29 cellular contexts compared by ENCODE assay signal in genomic region chr5:10827571-10827970, GRCh38.
DNase-seq lines count a peak whose midpoint lies in the region; TF ChIP-seq lines count a peak whose summit lies in the region.
"Had no signal": no experiment of that assay in that cellular context is flagged by ENCODE, and none has a peak within 500 bp of the region (broad histone marks: within the 10 kb centered on the region; RNA-seq: fewer than 3 reads in every experiment).

No MANE protein-coding gene starts in this region.

- H3K4me3 Mint-ChIP-seq in MCF 10A (ENCODE audit: unreplicated experiment): no peak overlapping the region
- H3K4me3 Mint-ChIP-seq: CD14-positive monocyte; CD8-positive, alpha-beta memory T cell had no signal

- CTCF ChIA-PET in MCF 10A (lab: Yijun Ruan, JAX): interaction anchor here (0.6 to 0.9 kb wide), 3 partner anchors 9 to 511 kb away, joined by 3 to 4 read pairs (median 3); no protein-coding TSS in a partner anchor

- in situ Hi-C loops in GM23248 (cut with MboI): no loop called here

- H3K9ac ChIP-seq in GM23248: no peak overlapping the region
- H3K9ac ChIP-seq in SU-DHL-6 (ENCODE audit: low read length): no peak overlapping the region

- TF ChIP-seq POLR2A in Peyer's patch (IDR thresholded peaks at IDR 0.05): no peak

- H3K27me3 ChIP-seq in GM23248 (replicated peaks; ENCODE audit: insufficient read depth): no peaks in the 10 kb centered on the region; the same call in 1 of the 2 replicates
- no peaks in the 10 kb centered on the region for H3K27me3 ChIP-seq in SU-DHL-6 (ENCODE audit: low read length)
- H3K27me3 ChIP-seq in Peyer's patch: no peaks in the 10 kb centered on the region
- H3K27me3 ChIP-seq: BE2C, MG63 had no signal

- H3K4me3 ChIP-seq in GM23248: no peak overlapping the region
- no peak overlapping the region for H3K4me3 ChIP-seq in SU-DHL-6 (ENCODE audit: insufficient read depth, low read length, poor library complexity, severe bottlenecking)
- no peak overlapping the region for H3K4me3 ChIP-seq in foreskin fibroblast (ENCODE audit: low read depth in 1 of 2, low read length in 2 of 2)
- no peak overlapping the region for H3K4me3 ChIP-seq in Peyer's patch
- H3K4me3 ChIP-seq: K562, MG63, PC-9 had no signal

- no peak for DNase-seq in GM23248
- DNase-seq in foreskin fibroblast: peak; percentile 36 to 69
- DNase-seq in stromal cell of bone marrow (ENCODE audit: low read depth): peak; percentile 7
- DNase-seq in NCI-H526 (lab: John Stamatoyannopoulos, UW): no peak
- no peak for DNase-seq in Peyer's patch
- DNase-seq in MCF 10A (ENCODE audit: unreplicated experiment): no peak
- no peak for DNase-seq in occipital lobe (lab: John Stamatoyannopoulos, UW)
- DNase-seq: 8988T; ACHN; BE2C; CD8-positive, alpha-beta memory T cell; DMS 273 treated with DMSO at 0.1 percent for 48 hours; DMS79; GF-D8; NCI-H1105 treated with DMSO at 0.1 percent for 48 hours; NCI-H146; NCI-H1930; NCI-H2107; NCI-H446; NCI-H524 treated with DMSO at 0.1 percent for 48 hours; NCI-H82; NK-92 treated with Interleukin-12 subunit alpha and Interleukin-12 subunit beta, amount 100 ng/mL, for 24 hours; PC-9; Right ventricle myocardium superior; RPMI8226 had no signal

- no peaks in the 10 kb centered on the region for H3K36me3 Mint-ChIP-seq in MCF 10A (ENCODE audit: insufficient read depth, unreplicated experiment)
- H3K36me3 Mint-ChIP-seq: CD14-positive monocyte; CD8-positive, alpha-beta memory T cell had no signal

- H3K9me3 ChIP-seq in GM23248 (ENCODE audit: low read depth) (no peaks in the 10 kb centered on the region), SU-DHL-6 (ENCODE audit: insufficient read depth, low read length) (no peaks in the 10 kb centered on the region), Peyer's patch (no peaks in the 10 kb centered on the region)
- H3K9me3 ChIP-seq: BE2C had no signal

- H3K9me2 ChIP-seq in GM23248 (ENCODE audit: insufficient read depth) (no peaks in the 10 kb centered on the region), SU-DHL-6 (replicated peaks; ENCODE audit: insufficient read depth, low read length) (no peaks in the 10 kb centered on the region)

- WGBS in GM23248 (ENCODE audit: low coverage in 1 of 2, low lambda C conversion rate in 2 of 2, missing lambda C conversion rate in 2 of 2), 2 experiments: 13 to 17% methylated on average over 1 of the region's 1 CpG

- POLR2A ChIA-PET in MCF 10A (lab: Yijun Ruan, JAX): interaction anchor here (0.7 to 1.3 kb wide), 2 partner anchors 9 to 188 kb away, joined by 3 read pairs; no protein-coding TSS in a partner anchor

- peaks cover 3% of the 10 kb centered on the region for H3K4me1 Mint-ChIP-seq in MCF 10A (ENCODE audit: insufficient read depth, unreplicated experiment)
- H3K4me1 Mint-ChIP-seq: CD8-positive, alpha-beta memory T cell had no signal

- TF ChIP-seq CTCF in SU-DHL-6 (IDR thresholded peaks at IDR 0.05; ENCODE audit: insufficient read depth, low read length, poor library complexity, severe bottlenecking) (no peak), foreskin fibroblast (IDR thresholded peaks at IDR 0.05; ENCODE audit: low read depth, low read length) (no peak), Peyer's patch (IDR thresholded peaks at IDR 0.05) (no peak), MCF 10A (IDR thresholded peaks at IDR 0.05; ENCODE audit: unreplicated experiment) (no peak)

- H3F3A ChIP-seq in GM23248 (ENCODE audit: insufficient read depth) (peaks cover 10% of the 10 kb centered on the region; the same call in 1 of the 2 replicates), SU-DHL-6 (ENCODE audit: insufficient read depth) (0 out of 2 replicates have a peak, but pooled peaks cover 6% of the 10 kb centered on the region)

- H3K4me1 ChIP-seq in GM23248 (ENCODE audit: insufficient read depth) (peaks cover 39% of the 10 kb centered on the region), Peyer's patch (no peaks in the 10 kb centered on the region)
- H3K4me1 ChIP-seq: BE2C had no signal

- H3K27ac ChIP-seq in GM23248 (peak overlapping the region; percentile 8; the same call in 1 of the 2 replicates), SU-DHL-6 (ENCODE audit: low read depth, low read length) (0 out of 2 replicates have a peak overlapping the region, but pooled peaks have one; percentile 78), Peyer's patch (no peak overlapping the region)
- H3K27ac ChIP-seq: PC-9 had no signal

- H4K20me1 ChIP-seq in GM23248 (ENCODE audit: insufficient read depth) (no peaks in the 10 kb centered on the region), SU-DHL-6 (ENCODE audit: low read depth, low read length) (no peaks in the 10 kb centered on the region)

- BruUV-seq in MCF 10A (replicated peaks; lab: Mats Ljungman, UMichigan): no TSS peak

- no peaks in the 10 kb centered on the region for H3K36me3 ChIP-seq in GM23248 (ENCODE audit: low read depth)
- no peaks in the 10 kb centered on the region for H3K36me3 ChIP-seq in SU-DHL-6 (ENCODE audit: low read length)
- H3K36me3 ChIP-seq in Peyer's patch: no peaks in the 10 kb centered on the region
- H3K36me3 ChIP-seq: BE2C, MG63 had no signal

- H3K27me3 Mint-ChIP-seq in MCF 10A (ENCODE audit: insufficient read depth, unreplicated experiment): peaks cover 12% of the 10 kb centered on the region

- H3K27ac Mint-ChIP-seq in MCF 10A (ENCODE audit: low read depth, unreplicated experiment): no peak overlapping the region

- H2AFZ ChIP-seq in GM23248 (no peak overlapping the region), SU-DHL-6 (ENCODE audit: low read depth, low read length, severe bottlenecking) (no peak overlapping the region)
- H2AFZ ChIP-seq: PC-9 had no signal

- H3K9me3 Mint-ChIP-seq in MCF 10A (ENCODE audit: unreplicated experiment): peaks cover 8% of the 10 kb centered on the region

- H3K79me2 ChIP-seq in GM23248 (ENCODE audit: insufficient read depth) (no peaks in the 10 kb centered on the region), SU-DHL-6 (ENCODE audit: insufficient read depth, low read length) (no peaks in the 10 kb centered on the region)

- H3K4me2 ChIP-seq in GM23248 (ENCODE audit: unreplicated experiment) (peak overlapping the region; percentile 35), SU-DHL-6 (ENCODE audit: low read depth, low read length, poor library complexity, severe bottlenecking) (no peak overlapping the region)
- H3K4me2 ChIP-seq: PC-9 had no signal

- intact Hi-C loops in MCF 10A (cut with micrococcal nuclease): no loop called here

Comparison
In these comparisons a context has a peak if more than half of its experiments do, and no peak if none do; other contexts are left out.
1. DNase-seq: peak in foreskin fibroblast (2 of 2) and stromal cell of bone marrow (single experiment); none in GM23248 (single experiment), NCI-H526 (0 of 2), Peyer's patch (0 of 3), MCF 10A (single experiment) and occipital lobe (single experiment).
2. H3K27ac ChIP-seq: peak in GM23248 (single experiment) and SU-DHL-6 (single experiment); none in Peyer's patch (0 of 4).